ENCODE assay signal across 8 cellular contexts in genomic region chr11:78418584-78419211, GRCh38. TPM values are rescaled to one million over a fixed set of nuclear protein-coding genes. Genes with fewer than 3 reads are reported as not detected.
A peak's percentile ranks its signal among the peaks of the same experiment; 100 is the strongest.
DNase-seq lines count a peak whose midpoint lies in the region; ATAC-seq and TF ChIP-seq lines count a peak whose summit lies in the region.

No MANE protein-coding gene starts in this region.

- peak overlapping the region; percentile 53 to 95 (median 84) for H3K4me3 ChIP-seq in dorsolateral prefrontal cortex

- peak in 1 of 56 donors; percentile 6 for TF ChIP-seq CTCF in dorsolateral prefrontal cortex (IDR thresholded peaks at IDR 0.05 in 54 of 56, conservative IDR thresholded peaks at IDR 0.05 in 2 of 56; ENCODE audit: low read depth in 1 of 56, partially characterized antibody in 56 of 56)
- no peak for TF ChIP-seq CTCF in neural crest cell (conservative IDR thresholded peaks at IDR 0.05)

- H3K36me3 Mint-ChIP-seq in neural crest cell (ENCODE audit: low read depth), result no peaks in the 10 kb centered on the region

- H3K4me3 Mint-ChIP-seq in neural crest cell, result peak overlapping the region; percentile 95

- H3K27ac ChIP-seq in dorsolateral prefrontal cortex, result peak overlapping the region; percentile 16 to 100 (median 95)

- H3K27me3 ChIP-seq in dorsolateral prefrontal cortex, result no peaks in the 10 kb centered on the region

- no peak overlapping the region for H3K27ac Mint-ChIP-seq in neural crest cell (ENCODE audit: unreplicated experiment)

- intact Hi-C loops in dorsolateral prefrontal cortex (cut with DNase I), result loop anchor here (2.0 to 10.0 kb wide), 6 partner anchors 41 to 190 kb away; no protein-coding TSS in a partner anchor

- DNase-seq in DMS53 (lab: John Stamatoyannopoulos, UW) (peak; percentile 55), NCI-H345 (lab: John Stamatoyannopoulos, UW) (peak; percentile 11), dorsolateral prefrontal cortex (no peak), neural crest cell (ENCODE audit: low read depth, low spot score) (no peak), NCI-H226 (no peak), NOMO-1 treated with DMSO at 0.1 percent for 48 hours (lab: John Stamatoyannopoulos, UW; ENCODE audit: unreplicated experiment) (no peak)

- ATAC-seq in HG03469 (IDR thresholded peaks at IDR 0.05; ENCODE audit: unreplicated experiment), result no peak
- ATAC-seq in GM18498 (IDR thresholded peaks at IDR 0.05; ENCODE audit: unreplicated experiment), result no peak

- H3K27me3 Mint-ChIP-seq in neural crest cell (ENCODE audit: low read depth), result peaks cover 23% of the 10 kb centered on the region

- H3K4me1 Mint-ChIP-seq in neural crest cell, result peaks cover 35% of the 10 kb centered on the region

- H3K9me3 Mint-ChIP-seq in neural crest cell, result no peaks in the 10 kb centered on the region

RNA-seq across cellular contexts. Expression of gene GAB2, which starts 1.1 kb away (rescaled TPM):
- total RNA-seq in dorsolateral prefrontal cortex (100 to 1,000 TPM in 37 of 120 experiments, 10 to 100 TPM in 83; 36.8 to 242 (median 84.6) TPM), neural crest cell (23.4 and 27.9 TPM in 2 replicates)

Comparison
In these comparisons a context has a peak if more than half of its experiments do, and no peak if none do; other contexts are left out.
1. DNase-seq: peak in DMS53 (single experiment) and NCI-H345 (single experiment); none in dorsolateral prefrontal cortex (0 of 10), neural crest cell (single experiment), NCI-H226 (single experiment) and NOMO-1 treated with DMSO at 0.1 percent for 48 hours (single experiment).